Comparison of ENCODE assay signal across 1 cellular context in the genomic region with DNA sequence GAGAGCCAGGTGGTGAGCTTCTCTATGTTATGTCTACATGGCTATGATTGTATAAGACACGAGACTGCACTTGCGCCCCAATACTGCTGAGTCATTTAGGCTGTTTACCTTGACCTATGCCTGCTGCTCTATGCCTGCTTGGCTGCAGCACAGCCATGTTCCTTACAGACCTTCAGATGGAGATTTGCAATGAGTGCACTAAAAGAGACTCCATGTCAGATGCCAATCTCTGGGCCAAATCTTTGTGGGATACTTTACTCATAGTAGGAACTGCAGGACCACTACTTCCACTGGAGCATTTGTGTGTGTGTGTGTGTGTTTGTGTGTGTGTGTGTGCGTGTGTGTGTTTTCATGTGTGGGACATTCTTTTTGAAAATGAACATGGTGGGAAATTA.
TF ChIP-seq lines count a peak whose summit lies in the region.

No MANE protein-coding gene starts in this region.

TF ChIP-seq in IMR-90, 13 proteins besides CTCF, POLR2A, EP300 and RAD21 (continued from another document):
- TF ChIP-seq, protein P1, sequence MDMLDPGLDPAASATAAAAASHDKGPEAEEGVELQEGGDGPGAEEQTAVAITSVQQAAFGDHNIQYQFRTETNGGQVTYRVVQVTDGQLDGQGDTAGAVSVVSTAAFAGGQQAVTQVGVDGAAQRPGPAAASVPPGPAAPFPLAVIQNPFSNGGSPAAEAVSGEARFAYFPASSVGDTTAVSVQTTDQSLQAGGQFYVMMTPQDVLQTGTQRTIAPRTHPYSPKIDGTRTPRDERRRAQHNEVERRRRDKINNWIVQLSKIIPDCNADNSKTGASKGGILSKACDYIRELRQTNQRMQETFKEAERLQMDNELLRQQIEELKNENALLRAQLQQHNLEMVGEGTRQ (IDR thresholded peaks at IDR 0.05; ENCODE audit: low read depth, low read length) = no peak; the same call in 1 of the 2 replicates
- TF ChIP-seq, protein P2, sequence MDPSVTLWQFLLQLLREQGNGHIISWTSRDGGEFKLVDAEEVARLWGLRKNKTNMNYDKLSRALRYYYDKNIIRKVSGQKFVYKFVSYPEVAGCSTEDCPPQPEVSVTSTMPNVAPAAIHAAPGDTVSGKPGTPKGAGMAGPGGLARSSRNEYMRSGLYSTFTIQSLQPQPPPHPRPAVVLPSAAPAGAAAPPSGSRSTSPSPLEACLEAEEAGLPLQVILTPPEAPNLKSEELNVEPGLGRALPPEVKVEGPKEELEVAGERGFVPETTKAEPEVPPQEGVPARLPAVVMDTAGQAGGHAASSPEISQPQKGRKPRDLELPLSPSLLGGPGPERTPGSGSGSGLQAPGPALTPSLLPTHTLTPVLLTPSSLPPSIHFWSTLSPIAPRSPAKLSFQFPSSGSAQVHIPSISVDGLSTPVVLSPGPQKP (IDR thresholded peaks at IDR 0.05; ENCODE audit: borderline replicate concordance, low read depth, low read length) = no peak
- peak; percentile 63; the same call in 1 of the 2 replicates for TF ChIP-seq RFX5 (IDR thresholded peaks at IDR 0.05; ENCODE audit: low read depth, low read length)
- TF ChIP-seq CHD1 (IDR thresholded peaks at IDR 0.05; ENCODE audit: low read depth, low read length) = no peak
- TF ChIP-seq NFE2L2 (IDR thresholded peaks at IDR 0.05; ENCODE audit: low read depth, low read length) = peak; percentile 99
- peak; percentile 90 for TF ChIP-seq MAFK (IDR thresholded peaks at IDR 0.05; ENCODE audit: low read depth, low read length)
TF ChIP-seq in IMR-90: peak in this region for 7.
